1 cellular context compared by ENCODE assay signal in the genomic region with DNA sequence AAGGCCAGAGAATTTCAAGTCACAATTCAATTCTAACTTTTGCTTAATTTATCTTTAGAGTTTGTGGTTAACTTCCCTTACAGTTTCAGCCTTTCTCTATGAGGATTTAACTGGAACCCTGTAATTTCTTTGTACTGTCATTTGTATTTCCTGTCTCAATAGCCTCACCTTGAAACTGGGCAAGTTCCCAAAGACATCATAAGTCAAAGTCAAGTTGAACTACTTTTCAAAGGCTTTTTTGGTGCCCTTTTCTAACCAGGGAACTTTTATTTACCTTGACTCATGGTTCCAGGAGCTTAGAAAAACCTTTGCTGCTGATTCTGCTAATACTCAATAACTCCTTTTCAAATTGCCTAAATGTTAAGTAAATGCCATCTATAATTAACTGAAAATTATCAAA.
A peak's percentile ranks its signal among the peaks of the same experiment; 100 is the strongest.
TF ChIP-seq lines count a peak whose summit lies in the region.

No MANE protein-coding gene starts in this region.

TF ChIP-seq in HepG2, 621 proteins besides CTCF, POLR2A, EP300 and RAD21 (continued from another document and continues in another):
- no peak for TF ChIP-seq KLF12 (CRISPR knock-in tag; IDR thresholded peaks at IDR 0.05; ENCODE audit: borderline replicate concordance)
- TF ChIP-seq ZNF253 (CRISPR knock-in tag; IDR thresholded peaks at IDR 0.05; ENCODE audit: borderline replicate concordance) = no peak
- TF ChIP-seq RNF2 (conservative IDR thresholded peaks at IDR 0.05; ENCODE audit: low read depth) = no peak
- no peak for TF ChIP-seq DR1 (CRISPR knock-in tag; IDR thresholded peaks at IDR 0.05)
- TF ChIP-seq, protein P1, sequence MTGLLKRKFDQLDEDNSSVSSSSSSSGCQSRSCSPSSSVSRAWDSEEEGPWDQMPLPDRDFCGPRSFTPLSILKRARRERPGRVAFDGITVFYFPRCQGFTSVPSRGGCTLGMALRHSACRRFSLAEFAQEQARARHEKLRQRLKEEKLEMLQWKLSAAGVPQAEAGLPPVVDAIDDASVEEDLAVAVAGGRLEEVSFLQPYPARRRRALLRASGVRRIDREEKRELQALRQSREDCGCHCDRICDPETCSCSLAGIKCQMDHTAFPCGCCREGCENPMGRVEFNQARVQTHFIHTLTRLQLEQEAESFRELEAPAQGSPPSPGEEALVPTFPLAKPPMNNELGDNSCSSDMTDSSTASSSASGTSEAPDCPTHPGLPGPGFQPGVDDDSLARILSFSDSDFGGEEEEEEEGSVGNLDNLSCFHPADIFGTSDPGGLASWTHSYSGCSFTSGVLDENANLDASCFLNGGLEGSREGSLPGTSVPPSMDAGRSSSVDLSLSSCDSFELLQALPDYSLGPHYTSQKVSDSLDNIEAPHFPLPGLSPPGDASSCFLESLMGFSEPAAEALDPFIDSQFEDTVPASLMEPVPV (CRISPR knock-in tag; IDR thresholded peaks at IDR 0.05) = no peak
- TF ChIP-seq NFKB2 (CRISPR knock-in tag; IDR thresholded peaks at IDR 0.05; ENCODE audit: borderline replicate concordance) = no peak
- TF ChIP-seq, protein P2, sequence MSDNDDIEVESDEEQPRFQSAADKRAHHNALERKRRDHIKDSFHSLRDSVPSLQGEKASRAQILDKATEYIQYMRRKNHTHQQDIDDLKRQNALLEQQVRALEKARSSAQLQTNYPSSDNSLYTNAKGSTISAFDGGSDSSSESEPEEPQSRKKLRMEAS (IDR thresholded peaks at IDR 0.05) = no peak
- TF ChIP-seq, protein P3, sequence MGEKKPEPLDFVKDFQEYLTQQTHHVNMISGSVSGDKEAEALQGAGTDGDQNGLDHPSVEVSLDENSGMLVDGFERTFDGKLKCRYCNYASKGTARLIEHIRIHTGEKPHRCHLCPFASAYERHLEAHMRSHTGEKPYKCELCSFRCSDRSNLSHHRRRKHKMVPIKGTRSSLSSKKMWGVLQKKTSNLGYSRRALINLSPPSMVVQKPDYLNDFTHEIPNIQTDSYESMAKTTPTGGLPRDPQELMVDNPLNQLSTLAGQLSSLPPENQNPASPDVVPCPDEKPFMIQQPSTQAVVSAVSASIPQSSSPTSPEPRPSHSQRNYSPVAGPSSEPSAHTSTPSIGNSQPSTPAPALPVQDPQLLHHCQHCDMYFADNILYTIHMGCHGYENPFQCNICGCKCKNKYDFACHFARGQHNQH (CRISPR knock-in tag; IDR thresholded peaks at IDR 0.05) = peak; percentile 61; the same call in 1 of the 2 replicates
- TF ChIP-seq THRA (CRISPR knock-in tag; IDR thresholded peaks at IDR 0.05; ENCODE audit: borderline replicate concordance) = peak; percentile 80; the same call in 1 of the 2 replicates
- TF ChIP-seq, protein P4, sequence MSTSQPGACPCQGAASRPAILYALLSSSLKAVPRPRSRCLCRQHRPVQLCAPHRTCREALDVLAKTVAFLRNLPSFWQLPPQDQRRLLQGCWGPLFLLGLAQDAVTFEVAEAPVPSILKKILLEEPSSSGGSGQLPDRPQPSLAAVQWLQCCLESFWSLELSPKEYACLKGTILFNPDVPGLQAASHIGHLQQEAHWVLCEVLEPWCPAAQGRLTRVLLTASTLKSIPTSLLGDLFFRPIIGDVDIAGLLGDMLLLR (CRISPR knock-in tag; IDR thresholded peaks at IDR 0.05) = no peak
- no peak for TF ChIP-seq TRIM22 (IDR thresholded peaks at IDR 0.05)
- TF ChIP-seq, protein P5, sequence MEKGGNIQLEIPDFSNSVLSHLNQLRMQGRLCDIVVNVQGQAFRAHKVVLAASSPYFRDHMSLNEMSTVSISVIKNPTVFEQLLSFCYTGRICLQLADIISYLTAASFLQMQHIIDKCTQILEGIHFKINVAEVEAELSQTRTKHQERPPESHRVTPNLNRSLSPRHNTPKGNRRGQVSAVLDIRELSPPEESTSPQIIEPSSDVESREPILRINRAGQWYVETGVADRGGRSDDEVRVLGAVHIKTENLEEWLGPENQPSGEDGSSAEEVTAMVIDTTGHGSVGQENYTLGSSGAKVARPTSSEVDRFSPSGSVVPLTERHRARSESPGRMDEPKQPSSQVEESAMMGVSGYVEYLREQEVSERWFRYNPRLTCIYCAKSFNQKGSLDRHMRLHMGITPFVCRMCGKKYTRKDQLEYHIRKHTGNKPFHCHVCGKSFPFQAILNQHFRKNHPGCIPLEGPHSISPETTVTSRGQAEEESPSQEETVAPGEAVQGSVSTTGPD (CRISPR knock-in tag; IDR thresholded peaks at IDR 0.05) = no peak
- no peak for TF ChIP-seq BRCA1 (CRISPR knock-in tag; IDR thresholded peaks at IDR 0.05)
- TF ChIP-seq TGIF2 (CRISPR knock-in tag; IDR thresholded peaks at IDR 0.05) = no peak
- no peak for TF ChIP-seq MYNN (CRISPR knock-in tag; IDR thresholded peaks at IDR 0.05; ENCODE audit: low read depth)
- 0 out of 2 replicates have a peak, but pooled peaks have one; percentile 46 for TF ChIP-seq ZNF614 (CRISPR knock-in tag; IDR thresholded peaks at IDR 0.05; ENCODE audit: borderline replicate concordance)
- no peak for TF ChIP-seq ZNF841 (CRISPR knock-in tag; IDR thresholded peaks at IDR 0.05; ENCODE audit: borderline replicate concordance)
- TF ChIP-seq ZNF430 (CRISPR knock-in tag; IDR thresholded peaks at IDR 0.05) = no peak
- no peak for TF ChIP-seq SIN3A (IDR thresholded peaks at IDR 0.05; ENCODE audit: borderline replicate concordance, low read depth, low read length)
- no peak for TF ChIP-seq SP2 (CRISPR knock-in tag; IDR thresholded peaks at IDR 0.05)
- TF ChIP-seq, protein P6, sequence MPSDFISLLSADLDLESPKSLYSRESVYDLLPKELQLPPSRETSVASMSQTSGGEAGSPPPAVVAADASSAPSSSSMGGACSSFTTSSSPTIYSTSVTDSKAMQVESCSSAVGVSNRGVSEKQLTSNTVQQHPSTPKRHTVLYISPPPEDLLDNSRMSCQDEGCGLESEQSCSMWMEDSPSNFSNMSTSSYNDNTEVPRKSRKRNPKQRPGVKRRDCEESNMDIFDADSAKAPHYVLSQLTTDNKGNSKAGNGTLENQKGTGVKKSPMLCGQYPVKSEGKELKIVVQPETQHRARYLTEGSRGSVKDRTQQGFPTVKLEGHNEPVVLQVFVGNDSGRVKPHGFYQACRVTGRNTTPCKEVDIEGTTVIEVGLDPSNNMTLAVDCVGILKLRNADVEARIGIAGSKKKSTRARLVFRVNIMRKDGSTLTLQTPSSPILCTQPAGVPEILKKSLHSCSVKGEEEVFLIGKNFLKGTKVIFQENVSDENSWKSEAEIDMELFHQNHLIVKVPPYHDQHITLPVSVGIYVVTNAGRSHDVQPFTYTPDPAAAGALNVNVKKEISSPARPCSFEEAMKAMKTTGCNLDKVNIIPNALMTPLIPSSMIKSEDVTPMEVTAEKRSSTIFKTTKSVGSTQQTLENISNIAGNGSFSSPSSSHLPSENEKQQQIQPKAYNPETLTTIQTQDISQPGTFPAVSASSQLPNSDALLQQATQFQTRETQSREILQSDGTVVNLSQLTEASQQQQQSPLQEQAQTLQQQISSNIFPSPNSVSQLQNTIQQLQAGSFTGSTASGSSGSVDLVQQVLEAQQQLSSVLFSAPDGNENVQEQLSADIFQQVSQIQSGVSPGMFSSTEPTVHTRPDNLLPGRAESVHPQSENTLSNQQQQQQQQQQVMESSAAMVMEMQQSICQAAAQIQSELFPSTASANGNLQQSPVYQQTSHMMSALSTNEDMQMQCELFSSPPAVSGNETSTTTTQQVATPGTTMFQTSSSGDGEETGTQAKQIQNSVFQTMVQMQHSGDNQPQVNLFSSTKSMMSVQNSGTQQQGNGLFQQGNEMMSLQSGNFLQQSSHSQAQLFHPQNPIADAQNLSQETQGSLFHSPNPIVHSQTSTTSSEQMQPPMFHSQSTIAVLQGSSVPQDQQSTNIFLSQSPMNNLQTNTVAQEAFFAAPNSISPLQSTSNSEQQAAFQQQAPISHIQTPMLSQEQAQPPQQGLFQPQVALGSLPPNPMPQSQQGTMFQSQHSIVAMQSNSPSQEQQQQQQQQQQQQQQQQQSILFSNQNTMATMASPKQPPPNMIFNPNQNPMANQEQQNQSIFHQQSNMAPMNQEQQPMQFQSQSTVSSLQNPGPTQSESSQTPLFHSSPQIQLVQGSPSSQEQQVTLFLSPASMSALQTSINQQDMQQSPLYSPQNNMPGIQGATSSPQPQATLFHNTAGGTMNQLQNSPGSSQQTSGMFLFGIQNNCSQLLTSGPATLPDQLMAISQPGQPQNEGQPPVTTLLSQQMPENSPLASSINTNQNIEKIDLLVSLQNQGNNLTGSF (CRISPR knock-in tag; IDR thresholded peaks at IDR 0.05) = no peak
- TF ChIP-seq, protein P7, sequence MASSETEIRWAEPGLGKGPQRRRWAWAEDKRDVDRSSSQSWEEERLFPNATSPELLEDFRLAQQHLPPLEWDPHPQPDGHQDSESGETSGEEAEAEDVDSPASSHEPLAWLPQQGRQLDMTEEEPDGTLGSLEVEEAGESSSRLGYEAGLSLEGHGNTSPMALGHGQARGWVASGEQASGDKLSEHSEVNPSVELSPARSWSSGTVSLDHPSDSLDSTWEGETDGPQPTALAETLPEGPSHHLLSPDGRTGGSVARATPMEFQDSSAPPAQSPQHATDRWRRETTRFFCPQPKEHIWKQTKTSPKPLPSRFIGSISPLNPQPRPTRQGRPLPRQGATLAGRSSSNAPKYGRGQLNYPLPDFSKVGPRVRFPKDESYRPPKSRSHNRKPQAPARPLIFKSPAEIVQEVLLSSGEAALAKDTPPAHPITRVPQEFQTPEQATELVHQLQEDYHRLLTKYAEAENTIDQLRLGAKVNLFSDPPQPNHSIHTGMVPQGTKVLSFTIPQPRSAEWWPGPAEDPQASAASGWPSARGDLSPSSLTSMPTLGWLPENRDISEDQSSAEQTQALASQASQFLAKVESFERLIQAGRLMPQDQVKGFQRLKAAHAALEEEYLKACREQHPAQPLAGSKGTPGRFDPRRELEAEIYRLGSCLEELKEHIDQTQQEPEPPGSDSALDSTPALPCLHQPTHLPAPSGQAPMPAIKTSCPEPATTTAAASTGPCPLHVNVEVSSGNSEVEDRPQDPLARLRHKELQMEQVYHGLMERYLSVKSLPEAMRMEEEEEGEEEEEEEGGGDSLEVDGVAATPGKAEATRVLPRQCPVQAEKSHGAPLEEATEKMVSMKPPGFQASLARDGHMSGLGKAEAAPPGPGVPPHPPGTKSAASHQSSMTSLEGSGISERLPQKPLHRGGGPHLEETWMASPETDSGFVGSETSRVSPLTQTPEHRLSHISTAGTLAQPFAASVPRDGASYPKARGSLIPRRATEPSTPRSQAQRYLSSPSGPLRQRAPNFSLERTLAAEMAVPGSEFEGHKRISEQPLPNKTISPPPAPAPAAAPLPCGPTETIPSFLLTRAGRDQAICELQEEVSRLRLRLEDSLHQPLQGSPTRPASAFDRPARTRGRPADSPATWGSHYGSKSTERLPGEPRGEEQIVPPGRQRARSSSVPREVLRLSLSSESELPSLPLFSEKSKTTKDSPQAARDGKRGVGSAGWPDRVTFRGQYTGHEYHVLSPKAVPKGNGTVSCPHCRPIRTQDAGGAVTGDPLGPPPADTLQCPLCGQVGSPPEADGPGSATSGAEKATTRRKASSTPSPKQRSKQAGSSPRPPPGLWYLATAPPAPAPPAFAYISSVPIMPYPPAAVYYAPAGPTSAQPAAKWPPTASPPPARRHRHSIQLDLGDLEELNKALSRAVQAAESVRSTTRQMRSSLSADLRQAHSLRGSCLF (CRISPR knock-in tag; IDR thresholded peaks at IDR 0.05; ENCODE audit: borderline replicate concordance) = no peak
- TF ChIP-seq, protein P8, sequence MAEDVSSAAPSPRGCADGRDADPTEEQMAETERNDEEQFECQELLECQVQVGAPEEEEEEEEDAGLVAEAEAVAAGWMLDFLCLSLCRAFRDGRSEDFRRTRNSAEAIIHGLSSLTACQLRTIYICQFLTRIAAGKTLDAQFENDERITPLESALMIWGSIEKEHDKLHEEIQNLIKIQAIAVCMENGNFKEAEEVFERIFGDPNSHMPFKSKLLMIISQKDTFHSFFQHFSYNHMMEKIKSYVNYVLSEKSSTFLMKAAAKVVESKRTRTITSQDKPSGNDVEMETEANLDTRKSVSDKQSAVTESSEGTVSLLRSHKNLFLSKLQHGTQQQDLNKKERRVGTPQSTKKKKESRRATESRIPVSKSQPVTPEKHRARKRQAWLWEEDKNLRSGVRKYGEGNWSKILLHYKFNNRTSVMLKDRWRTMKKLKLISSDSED (CRISPR knock-in tag; IDR thresholded peaks at IDR 0.05) = no peak
- no peak for TF ChIP-seq ZNF616 (CRISPR knock-in tag; IDR thresholded peaks at IDR 0.05; ENCODE audit: low read depth)
- TF ChIP-seq PITX1 (CRISPR knock-in tag; IDR thresholded peaks at IDR 0.05) = no peak; the same call in 1 of the 2 replicates
- no peak for TF ChIP-seq ZNF557 (CRISPR knock-in tag; IDR thresholded peaks at IDR 0.05)
- TF ChIP-seq NCOA2 (CRISPR knock-in tag; IDR thresholded peaks at IDR 0.05) = peak; percentile 79
- TF ChIP-seq ZNF766 (CRISPR knock-in tag; IDR thresholded peaks at IDR 0.05; ENCODE audit: borderline replicate concordance) = no peak
- TF ChIP-seq SRSF1 (optimal IDR thresholded peaks at IDR 0.05; ENCODE audit: low read depth, low read length) = no peak
- no peak for TF ChIP-seq ZNF121 (CRISPR knock-in tag; IDR thresholded peaks at IDR 0.05)
- TF ChIP-seq ZNF20 (CRISPR knock-in tag; IDR thresholded peaks at IDR 0.05) = no peak
- TF ChIP-seq YEATS4 (CRISPR knock-in tag; IDR thresholded peaks at IDR 0.05; ENCODE audit: borderline replicate concordance) = no peak; the same call in 1 of the 2 replicates
- no peak for TF ChIP-seq CENPBD1 (CRISPR knock-in tag; IDR thresholded peaks at IDR 0.05; ENCODE audit: borderline replicate concordance, low read depth)
- no peak for TF ChIP-seq IKZF1 (IDR thresholded peaks at IDR 0.05)
- no peak for TF ChIP-seq IRX3 (CRISPR knock-in tag; IDR thresholded peaks at IDR 0.05; ENCODE audit: borderline replicate concordance, low read depth)
- no peak for TF ChIP-seq ZNF564 (CRISPR knock-in tag; IDR thresholded peaks at IDR 0.05)
- TF ChIP-seq NAIF1 (CRISPR knock-in tag; IDR thresholded peaks at IDR 0.05; ENCODE audit: borderline replicate concordance) = no peak
- no peak for TF ChIP-seq NFKBIZ (CRISPR knock-in tag; IDR thresholded peaks at IDR 0.05)
- TF ChIP-seq NONO (IDR thresholded peaks at IDR 0.05) = no peak
- TF ChIP-seq NONO (CRISPR knock-in tag; conservative IDR thresholded peaks at IDR 0.05) = no peak; the same call in 1 of the 2 replicates
- no peak for TF ChIP-seq ZNF235 (CRISPR knock-in tag; IDR thresholded peaks at IDR 0.05; ENCODE audit: borderline replicate concordance)
- no peak for TF ChIP-seq ZNF329 (CRISPR knock-in tag; IDR thresholded peaks at IDR 0.05; ENCODE audit: low read depth)
